1 cellular context compared by ENCODE assay signal in the genomic region with DNA sequence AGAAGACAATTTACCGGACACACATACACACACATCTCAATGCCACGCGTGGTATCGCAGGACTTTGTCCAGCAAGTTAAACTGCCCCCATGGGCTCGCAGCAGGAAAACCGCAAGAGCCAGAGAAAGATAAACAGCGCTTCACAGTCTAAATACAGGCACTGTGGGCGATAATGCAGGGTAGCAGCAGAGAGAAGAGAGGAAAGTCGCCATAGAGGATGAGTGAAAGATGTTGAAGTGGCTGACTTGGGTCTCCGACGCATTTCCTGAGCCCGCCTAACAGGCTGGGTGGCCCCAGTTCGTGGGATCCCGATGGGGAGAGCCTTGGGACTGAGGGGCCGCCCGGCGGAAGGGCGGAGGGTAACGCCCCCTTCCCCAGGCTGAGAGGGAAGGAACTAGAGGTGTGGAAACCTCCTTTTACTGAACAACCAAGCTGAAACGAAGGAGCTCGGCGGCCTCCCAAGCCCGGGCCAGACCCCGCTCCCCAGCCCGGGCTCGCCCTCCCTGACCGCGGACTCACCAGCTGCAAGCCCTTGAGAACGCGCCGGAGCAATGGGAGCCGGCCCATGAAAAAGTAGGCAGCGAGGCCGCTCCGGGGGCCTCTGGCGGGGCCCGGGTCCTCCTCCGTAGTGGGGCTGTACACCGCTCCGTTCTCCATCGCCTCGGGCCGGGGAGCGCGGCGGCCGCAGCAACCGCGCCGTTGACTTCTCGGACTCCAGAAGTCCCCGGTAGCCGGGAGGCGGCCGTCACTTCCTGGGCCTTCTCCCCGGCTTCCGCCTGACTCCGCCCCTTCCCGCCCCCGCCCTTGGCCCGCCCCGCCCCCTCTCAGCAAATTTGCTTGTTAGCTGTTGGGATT.
TF ChIP-seq lines count a peak whose summit lies in the region.

TSS of gene CMTM6 (minus strand) at position 764 of the 855 bp plus-strand sequence. CDS start at position 657, 107 bp downstream.

TF ChIP-seq in GM12878, 131 proteins besides CTCF, POLR2A, EP300 and RAD21 (continued from another document):
- TF ChIP-seq, protein P1, sequence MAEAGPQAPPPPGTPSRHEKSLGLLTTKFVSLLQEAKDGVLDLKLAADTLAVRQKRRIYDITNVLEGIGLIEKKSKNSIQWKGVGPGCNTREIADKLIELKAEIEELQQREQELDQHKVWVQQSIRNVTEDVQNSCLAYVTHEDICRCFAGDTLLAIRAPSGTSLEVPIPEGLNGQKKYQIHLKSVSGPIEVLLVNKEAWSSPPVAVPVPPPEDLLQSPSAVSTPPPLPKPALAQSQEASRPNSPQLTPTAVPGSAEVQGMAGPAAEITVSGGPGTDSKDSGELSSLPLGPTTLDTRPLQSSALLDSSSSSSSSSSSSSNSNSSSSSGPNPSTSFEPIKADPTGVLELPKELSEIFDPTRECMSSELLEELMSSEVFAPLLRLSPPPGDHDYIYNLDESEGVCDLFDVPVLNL (IDR thresholded peaks at IDR 0.05; ENCODE audit: low read depth, low read length), result no peak; the same call in 1 of the 2 replicates
- no peak for TF ChIP-seq CHD4 (IDR thresholded peaks at IDR 0.05)
- no peak for TF ChIP-seq SPI1 (IDR thresholded peaks at IDR 0.05; ENCODE audit: borderline replicate concordance, insufficient read depth, low read depth, low read length)
- TF ChIP-seq, protein P2, sequence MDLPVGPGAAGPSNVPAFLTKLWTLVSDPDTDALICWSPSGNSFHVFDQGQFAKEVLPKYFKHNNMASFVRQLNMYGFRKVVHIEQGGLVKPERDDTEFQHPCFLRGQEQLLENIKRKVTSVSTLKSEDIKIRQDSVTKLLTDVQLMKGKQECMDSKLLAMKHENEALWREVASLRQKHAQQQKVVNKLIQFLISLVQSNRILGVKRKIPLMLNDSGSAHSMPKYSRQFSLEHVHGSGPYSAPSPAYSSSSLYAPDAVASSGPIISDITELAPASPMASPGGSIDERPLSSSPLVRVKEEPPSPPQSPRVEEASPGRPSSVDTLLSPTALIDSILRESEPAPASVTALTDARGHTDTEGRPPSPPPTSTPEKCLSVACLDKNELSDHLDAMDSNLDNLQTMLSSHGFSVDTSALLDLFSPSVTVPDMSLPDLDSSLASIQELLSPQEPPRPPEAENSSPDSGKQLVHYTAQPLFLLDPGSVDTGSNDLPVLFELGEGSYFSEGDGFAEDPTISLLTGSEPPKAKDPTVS (IDR thresholded peaks at IDR 0.05; ENCODE audit: low read depth, low read length), result no peak
- TF ChIP-seq ASH2L (IDR thresholded peaks at IDR 0.05; ENCODE audit: borderline replicate concordance, low read depth), result no peak; the same call in 1 of the 2 replicates
- peak; percentile 78 for TF ChIP-seq DPF2 (IDR thresholded peaks at IDR 0.05)
- TF ChIP-seq FOXK2 (IDR thresholded peaks at IDR 0.05), result no peak
- no peak for TF ChIP-seq RBBP5 (conservative IDR thresholded peaks at IDR 0.05)
- peak; percentile 87 for TF ChIP-seq GATAD2B (conservative IDR thresholded peaks at IDR 0.05; ENCODE audit: low read depth)
